ENCODE assay signal across 23 cellular contexts in genomic region chr2:238313289-238313990, GRCh38.
"Had no signal": no experiment of that assay in that cellular context is flagged by ENCODE, and none has a peak within 500 bp of the region (broad histone marks: within the 10 kb centered on the region; RNA-seq: fewer than 3 reads in every experiment).

No MANE protein-coding gene starts in this region.

- ATAC-seq: effector memory CD8-positive, alpha-beta T cell; gastroesophageal sphincter; pancreas; psoas muscle; T-helper 17 cell; upper lobe of right lung had no signal

- H3K9me3 Mint-ChIP-seq: activated CD4-positive, alpha-beta memory T cell treated with anti-CD3 and anti-CD28 coated beads for 36 hours; activated CD4-positive, alpha-beta T cell treated with anti-CD3 and anti-CD28 coated beads, Interleukin-2, amount 10 ng/mL, durations not matched to agents 24 days and 14 days; activated naive CD4-positive, alpha-beta T cell treated with anti-CD3 and anti-CD28 coated beads for 36 hours; activated naive CD8-positive, alpha-beta T cell treated with anti-CD3 and anti-CD28 coated beads, Interleukin-2, amount 10 ng/mL, durations not matched to agents 7 days and 5 days; effector memory CD8-positive, alpha-beta T cell had no signal

- H3K36me3 Mint-ChIP-seq: activated CD4-positive, alpha-beta memory T cell treated with anti-CD3 and anti-CD28 coated beads for 36 hours; activated naive CD8-positive, alpha-beta T cell treated with anti-CD3 and anti-CD28 coated beads, Interleukin-2, amount 10 ng/mL, durations not matched to agents 7 days and 5 days; mesothelial cell of epicardium; naive B cell had no signal

- H3K4me1 Mint-ChIP-seq: activated CD4-positive, alpha-beta T cell treated with anti-CD3 and anti-CD28 coated beads, Interleukin-2, amount 10 ng/mL, durations not matched to agents 24 days and 14 days; mesothelial cell of epicardium; naive B cell; nephron progenitor cell; T-helper 17 cell had no signal

- DNase-seq: activated CD4-positive, alpha-beta memory T cell treated with anti-CD3 and anti-CD28 coated beads for 36 hours; activated CD4-positive, alpha-beta T cell treated with anti-CD3 and anti-CD28 coated beads, Interleukin-2, amount 10 ng/mL, durations not matched to agents 24 days and 14 days; activated CD4-positive, CD25-positive, alpha-beta regulatory T cell treated with anti-CD3 and anti-CD28 coated beads, Interleukin-2, amount 50 U/mL, for 72 hours; activated naive CD4-positive, alpha-beta T cell treated with anti-CD3 and anti-CD28 coated beads for 36 hours; activated naive CD8-positive, alpha-beta T cell treated with anti-CD3 and anti-CD28 coated beads, Interleukin-2, amount 10 ng/mL, durations not matched to agents 7 days and 5 days; amniotic stem cell; brain microvascular endothelial cell; effector memory CD8-positive, alpha-beta T cell; erythroblast; islet precursor cell; left ventricle myocardium inferior; mammary epithelial cell; naive B cell; nephron progenitor cell; pancreas; psoas muscle; stimulated activated CD4-positive, alpha-beta T cell treated with anti-CD3 and anti-CD28 coated beads, Interleukin-15, amount 100 ng/mL, for 24 hours; stomach; T-helper 17 cell; tibial artery; upper lobe of right lung had no signal

- H3K4me3 Mint-ChIP-seq: activated CD4-positive, alpha-beta memory T cell treated with anti-CD3 and anti-CD28 coated beads for 36 hours; activated CD4-positive, alpha-beta T cell treated with anti-CD3 and anti-CD28 coated beads, Interleukin-2, amount 10 ng/mL, durations not matched to agents 24 days and 14 days; activated naive CD4-positive, alpha-beta T cell treated with anti-CD3 and anti-CD28 coated beads for 36 hours; activated naive CD8-positive, alpha-beta T cell treated with anti-CD3 and anti-CD28 coated beads, Interleukin-2, amount 10 ng/mL, durations not matched to agents 7 days and 5 days; effector memory CD8-positive, alpha-beta T cell; mesothelial cell of epicardium; naive B cell; nephron progenitor cell; T-helper 17 cell had no signal

- H3K27ac Mint-ChIP-seq: activated CD4-positive, alpha-beta memory T cell treated with anti-CD3 and anti-CD28 coated beads for 36 hours; activated CD4-positive, alpha-beta T cell treated with anti-CD3 and anti-CD28 coated beads, Interleukin-2, amount 10 ng/mL, durations not matched to agents 24 days and 14 days; activated naive CD4-positive, alpha-beta T cell treated with anti-CD3 and anti-CD28 coated beads for 36 hours; activated naive CD8-positive, alpha-beta T cell treated with anti-CD3 and anti-CD28 coated beads, Interleukin-2, amount 10 ng/mL, durations not matched to agents 7 days and 5 days; effector memory CD8-positive, alpha-beta T cell; mesothelial cell of epicardium; nephron progenitor cell; T-helper 17 cell had no signal
